Comparison of ENCODE assay signal across 27 cellular contexts in the genomic region with DNA sequence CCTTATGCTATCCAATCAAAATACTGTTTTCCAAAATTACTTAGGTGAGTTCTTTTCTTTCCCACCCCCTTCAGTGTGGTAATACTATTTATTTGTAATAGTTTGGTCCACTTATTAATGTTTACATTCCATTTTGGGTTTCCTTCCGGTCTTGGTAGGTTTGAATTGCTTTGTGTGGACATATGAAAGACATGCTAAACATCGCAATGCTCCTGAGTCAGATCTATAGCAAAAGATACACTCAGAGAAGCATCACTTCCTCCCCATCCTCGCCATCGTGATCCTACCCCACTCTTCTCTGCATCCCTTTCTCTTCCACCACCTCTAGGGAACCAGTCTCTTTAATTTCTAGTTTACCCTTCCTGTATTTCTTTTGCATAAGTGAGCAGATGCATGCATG. TPM values are rescaled to one million over a fixed set of nuclear protein-coding genes. Genes with fewer than 3 reads are reported as not detected.
"Had no signal": no experiment of that assay in that cellular context is flagged by ENCODE, and none has a peak within 500 bp of the region (broad histone marks: within the 10 kb centered on the region; RNA-seq: fewer than 3 reads in every experiment).

No MANE protein-coding gene starts in this region.

- H3K4me3 ChIP-seq: hepatocyte, left ventricle myocardium inferior, lung, mucosa of descending colon, ovary, right atrium auricular region, right lobe of liver, smooth muscle cell, tibial nerve had no signal

- H3K9me3 ChIP-seq: left ventricle myocardium inferior, mucosa of descending colon, ovary, right atrium auricular region, right lobe of liver, tibial nerve had no signal

- H2AFZ ChIP-seq: hepatocyte had no signal

- H3K4me1 ChIP-seq: left ventricle myocardium inferior, right atrium auricular region, right lobe of liver, tibial nerve had no signal

- H3K4me2 ChIP-seq: hepatocyte, smooth muscle cell had no signal

- H3K27me3 ChIP-seq: ovary, right atrium auricular region, right lobe of liver, tibial nerve had no signal

- H3K36me3 ChIP-seq: left ventricle myocardium inferior, ovary, right atrium auricular region, right lobe of liver, tibial nerve had no signal

- ATAC-seq: mucosa of descending colon; naive thymus-derived CD4-positive, alpha-beta T cell; natural killer cell treated with Interleukin-12 subunit alpha and Interleukin-12 subunit beta and Interleukin-15 and Interleukin-18, amount 100 ng/mL, for 72 hours; right lobe of liver; stimulated activated memory B cell treated with anti-CD40 and anti-IgM and Interleukin-4, amounts not matched to agents 10 μg/mL and 1 μg/mL and 100 μg/mL, for 72 hours; stimulated activated naive CD8-positive, alpha-beta T cell treated with anti-CD3 and anti-CD28 coated beads, Interleukin-15, amount 100 ng/mL, for 72 hours had no signal

- H3K27ac ChIP-seq: hepatocyte, left ventricle myocardium inferior, ovary, right atrium auricular region, right lobe of liver, tibial nerve had no signal

- DNase-seq: islet precursor cell; left ventricle myocardium inferior; midbrain; mucosa of descending colon; naive thymus-derived CD4-positive, alpha-beta T cell; ovary; right lobe of liver; stimulated activated CD4-positive, alpha-beta T cell treated with anti-CD3 and anti-CD28 coated beads, Interleukin-1b, Interleukin-23, amount 100 ng/mL, for 48 hours; stimulated activated CD4-positive, alpha-beta T cell treated with anti-CD3 and anti-CD28 coated beads, Interleukin-2, amount 100 ng/mL, for 48 hours; stimulated activated CD4-positive, alpha-beta T cell treated with anti-CD3 and anti-CD28 coated beads, Interleukin-4, amount 100 ng/mL, for 4 hours; stimulated activated CD8-positive, alpha-beta memory T cell treated with anti-CD3 and anti-CD28 coated beads, Interleukin-4, amount 100 ng/mL, for 48 hours; stimulated activated naive CD4-positive, alpha-beta T cell treated with Interleukin-2 at 50 U/mL for 16 hours; stimulated activated naive CD8-positive, alpha-beta T cell treated with anti-CD3 and anti-CD28 coated beads, Interleukin-15, amount 100 ng/mL, for 72 hours; substantia nigra had no signal

RNA-seq across cellular contexts. Expression of a gene that starts 30.0 kb away (rescaled TPM):
- total RNA-seq: left ventricle myocardium inferior; mesenteric fat pad; mucosa of descending colon; myocyte; naive thymus-derived CD4-positive, alpha-beta T cell; natural killer cell treated with Interleukin-12 subunit alpha and Interleukin-12 subunit beta and Interleukin-15 and Interleukin-18, amount 100 ng/mL, for 72 hours; omental fat pad; pulmonary artery endothelial cell; right atrium auricular region; right lobe of liver; skeletal muscle tissue; smooth muscle cell; tibial nerve; urinary bladder had no signal
- polyA plus RNA-seq: hepatocyte; naive thymus-derived CD4-positive, alpha-beta T cell; smooth muscle cell; urinary bladder had no signal
